Comparison of ENCODE assay signal across 23 cellular contexts in the genomic region with DNA sequence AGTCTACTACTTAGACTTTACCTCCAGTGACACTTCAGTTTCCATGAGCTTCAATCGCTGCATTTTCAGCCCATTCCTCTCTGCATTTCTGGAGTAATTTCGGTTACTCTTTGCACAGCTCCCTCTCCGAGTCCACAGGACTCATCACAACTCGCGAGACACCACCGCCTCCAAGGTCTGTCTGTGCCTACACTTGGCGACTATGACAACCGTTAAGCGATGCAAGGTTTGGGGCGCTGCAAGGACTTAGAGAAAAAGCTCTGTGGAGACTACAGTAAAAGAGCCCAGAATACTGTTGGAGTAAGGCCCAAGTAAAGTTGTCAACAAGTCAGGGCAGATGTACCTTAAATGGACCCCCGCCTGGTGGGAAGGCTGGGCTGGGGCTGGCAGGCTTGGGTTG.
DNase-seq lines count a peak whose midpoint lies in the region; ATAC-seq, FAIRE-seq and TF ChIP-seq lines count a peak whose summit lies in the region.
"Had no signal": no experiment of that assay in that cellular context is flagged by ENCODE, and none has a peak within 500 bp of the region (broad histone marks: within the 10 kb centered on the region; RNA-seq: fewer than 3 reads in every experiment).

No MANE protein-coding gene starts in this region.

- H3K27me3 ChIP-seq in right atrium auricular region (no peaks in the 10 kb centered on the region), right cardiac atrium (ENCODE audit: control insufficient read depth, insufficient read depth) (no peaks in the 10 kb centered on the region), H1 (replicated peaks in 1 of 4; ENCODE audit: control insufficient read depth in 3 of 4, extremely low read depth in 1 of 4, insufficient read depth in 3 of 4, low read length in 3 of 4) (no peaks in the 10 kb centered on the region), neural progenitor cell (no peaks in the 10 kb centered on the region)
- H3K27me3 ChIP-seq: BLaER1 treated with 17β-estradiol and CSF1 and Interleukin-3, amounts not matched to agents 10 nM and 100 nM had no signal

- no peaks in the 10 kb centered on the region for H3K79me2 ChIP-seq in H1 (ENCODE audit: control insufficient read depth in 1 of 2, insufficient read depth in 2 of 2, low read length in 2 of 2)
- no peaks in the 10 kb centered on the region for H3K79me2 ChIP-seq in neural progenitor cell (ENCODE audit: low read depth)

- no peak overlapping the region for H3K56ac ChIP-seq in H1 (replicated peaks; ENCODE audit: insufficient read length, low read depth, low read length)

- CTCF ChIA-PET in H1 (lab: Charles Lee; ENCODE audit: partially characterized antibody) = interaction anchor here (0.6 to 1.8 kb wide), 5 partner anchors 8 to 24 kb away, joined by 3 to 6 read pairs (median 4); no protein-coding TSS in a partner anchor

- H2AFZ ChIP-seq in H1 (ENCODE audit: low read length) (no peak overlapping the region), neural progenitor cell (replicated peaks) (no peak overlapping the region)

- H4K5ac ChIP-seq in H1 (ENCODE audit: insufficient read length, low read depth, low read length) = no peak overlapping the region

- TF ChIP-seq CTCF in right atrium auricular region (IDR thresholded peaks at IDR 0.05) (no peak), H1 (IDR thresholded peaks at IDR 0.05; ENCODE audit: control extremely low read depth in 1 of 3, insufficient read depth in 1 of 3, low read depth in 1 of 3, low read length in 3 of 3) (no peak), neural progenitor cell (IDR thresholded peaks at IDR 0.05) (no peak)

- WGBS in right cardiac atrium = 97% methylated on average over 11 of the region's 11 CpGs
- 94% methylated on average over 11 of the region's 11 CpGs; no CpG with 5 or more reads in 1 of the 2 experiments for WGBS in H1 (ENCODE audit: extremely low coverage in 1 of 2, insufficient coverage in 1 of 2, insufficient read length in 1 of 2, insufficient replicate concordance in 2 of 2, low coverage in 1 of 2, low lambda C conversion rate in 2 of 2, missing lambda C conversion rate in 1 of 2), 2 experiments

- no peak overlapping the region for H3K14ac ChIP-seq in H1 (ENCODE audit: insufficient read length)

- no peaks in the 10 kb centered on the region for H3K36me3 ChIP-seq in right atrium auricular region
- H3K36me3 ChIP-seq in H1 (ENCODE audit: control insufficient read depth in 2 of 4, insufficient read depth in 4 of 4, low read length in 3 of 4) = no peaks in the 10 kb centered on the region
- no peaks in the 10 kb centered on the region for H3K36me3 ChIP-seq in neural progenitor cell
- H3K36me3 ChIP-seq: BLaER1 treated with 17β-estradiol and CSF1 and Interleukin-3, amounts not matched to agents 10 nM and 100 nM had no signal

- no peak for TF ChIP-seq POLR2A in H1 (IDR thresholded peaks at IDR 0.05; ENCODE audit: control extremely low read depth in 1 of 2, low read depth in 2 of 2, low read length in 2 of 2)

- TF ChIP-seq EP300 in H1 (IDR thresholded peaks at IDR 0.05; ENCODE audit: borderline replicate concordance in 1 of 2, low read depth in 2 of 2, low read length in 2 of 2) = no peak

- H3K23me2 ChIP-seq in H1 (ENCODE audit: low read depth, low read length) = no peaks in the 10 kb centered on the region

- 0 out of 2 replicates have a peak overlapping the region, but pooled peaks have one; percentile 14 for H4K8ac ChIP-seq in H1 (ENCODE audit: extremely low read depth, insufficient read depth, low read length)

- no peaks in the 10 kb centered on the region for H3K36me3 Mint-ChIP-seq in neural progenitor cell
- H3K36me3 Mint-ChIP-seq: CD8-positive, alpha-beta T cell had no signal

- no peak overlapping the region for H3K4ac ChIP-seq in H1 (replicated peaks; ENCODE audit: insufficient read length, low read depth, low read length)

- no peaks in the 10 kb centered on the region for H4K20me1 ChIP-seq in H1 (replicated peaks in 1 of 2; ENCODE audit: control insufficient read depth in 1 of 2, insufficient read depth in 2 of 2, low read length in 2 of 2)
- H4K20me1 ChIP-seq in neural progenitor cell (ENCODE audit: low read depth) = no peaks in the 10 kb centered on the region

- H3K18ac ChIP-seq in H1 (ENCODE audit: extremely low read depth, low read length) = no peak overlapping the region

- H2AK5ac ChIP-seq in H1 (ENCODE audit: low read depth, low read length) = no peak overlapping the region

- intact Hi-C loops in right cardiac atrium (cut with DNase I) = no loop called here

- ATAC-seq in right cardiac atrium (no peak), HG02840 (IDR thresholded peaks at IDR 0.05; ENCODE audit: low FRiP score, unreplicated experiment) (no peak)
- ATAC-seq: A549; CD8-positive, alpha-beta T cell had no signal

- peaks cover 8% of the 10 kb centered on the region for H3K27me3 Mint-ChIP-seq in neural progenitor cell (ENCODE audit: insufficient read depth, low read depth)
- H3K27me3 Mint-ChIP-seq: CD4-positive, alpha-beta T cell had no signal

- H2BK20ac ChIP-seq in H1 (ENCODE audit: low read length) = no peak overlapping the region

- DNase-seq in right atrium auricular region (ENCODE audit: low spot score) (peak; percentile 49), right cardiac atrium (no peak), H1 (ENCODE audit: low read depth in 1 of 2, low spot score in 2 of 2) (no peak), neural progenitor cell (ENCODE audit: low spot score) (no peak), T1000 (lab: John Stamatoyannopoulos, UW) (no peak), cortex of kidney (lab: John Stamatoyannopoulos, UW) (no peak)
- DNase-seq: AML-193; Caco-2; Calu3; CD4-positive, alpha-beta T cell; CD8-positive, alpha-beta T cell; DMS79 treated with DMSO at 0.1 percent for 48 hours; GF-D8 had no signal

- H3K4me2 ChIP-seq in H1 (ENCODE audit: insufficient read depth in 1 of 2, low read depth in 2 of 2, low read length in 2 of 2) = no peak overlapping the region
- no peak overlapping the region for H3K4me2 ChIP-seq in neural progenitor cell
- H3K4me2 ChIP-seq: A549; BLaER1 treated with 17β-estradiol and CSF1 and Interleukin-3, amounts not matched to agents 10 nM and 100 nM had no signal

- FAIRE-seq in H1 (lab: Jason Lieb, UNC) = no peak
- FAIRE-seq: A549, D721Med, G401.6, GM12892, GM18507 had no signal

- no peak overlapping the region for H2BK12ac ChIP-seq in H1 (ENCODE audit: low read depth, low read length)

- no peak overlapping the region for H2BK5ac ChIP-seq in H1 (ENCODE audit: low read depth, low read length)

- H2BK15ac ChIP-seq in H1 (ENCODE audit: low read length) = no peak overlapping the region

- H3K4me3 ChIP-seq in right atrium auricular region = no peak overlapping the region
- H3K4me3 ChIP-seq in right cardiac atrium (ENCODE audit: low read length) = no peak overlapping the region
- H3K4me3 ChIP-seq in H1 (ENCODE audit: extremely low read depth in 1 of 4, insufficient read depth in 2 of 4, low read depth in 3 of 4, low read length in 4 of 4) = no peak overlapping the region
- H3K4me3 ChIP-seq in neural progenitor cell = no peak overlapping the region
- H3K4me3 ChIP-seq: A549; BLaER1 treated with 17β-estradiol and CSF1 and Interleukin-3, amounts not matched to agents 10 nM and 100 nM had no signal

- no peaks in the 10 kb centered on the region for H3F3A ChIP-seq in neural progenitor cell (ENCODE audit: low read depth)

- H2BK120ac ChIP-seq in H1 (replicated peaks; ENCODE audit: low read depth, low read length) = no peak overlapping the region

- no peak overlapping the region for H3K27ac ChIP-seq in right atrium auricular region
- H3K27ac ChIP-seq in right cardiac atrium (ENCODE audit: low read length) = no peak overlapping the region
- no peak overlapping the region for H3K27ac ChIP-seq in H1 (ENCODE audit: low read depth, low read length)
- no peak overlapping the region for H3K27ac ChIP-seq in neural progenitor cell
- H3K27ac ChIP-seq: 22Rv1; A549; BLaER1 treated with 17β-estradiol and CSF1 and Interleukin-3, amounts not matched to agents 10 nM and 100 nM; C4-2B had no signal

- peak overlapping the region; percentile 2 for H3K27ac Mint-ChIP-seq in neural progenitor cell
- H3K27ac Mint-ChIP-seq: B cell; CD4-positive, alpha-beta T cell; CD8-positive, alpha-beta T cell had no signal

- H3K9ac ChIP-seq in H1 (replicated peaks in 1 of 4; ENCODE audit: extremely low read depth in 1 of 4, low read depth in 3 of 4, low read length in 3 of 4) (no peak overlapping the region), neural progenitor cell (no peak overlapping the region)
- H3K9ac ChIP-seq: BLaER1 treated with 17β-estradiol and CSF1 and Interleukin-3, amounts not matched to agents 10 nM and 100 nM had no signal

- H4K91ac ChIP-seq in H1 (replicated peaks; ENCODE audit: insufficient read length, low read length) = no peak overlapping the region

- H3K9me3 ChIP-seq in right atrium auricular region (no peaks in the 10 kb centered on the region), right cardiac atrium (ENCODE audit: control insufficient read depth, low read length) (no peaks in the 10 kb centered on the region), H1 (ENCODE audit: insufficient read depth in 2 of 2, low read depth in 1 of 2, low read length in 1 of 2) (no peaks in the 10 kb centered on the region), neural progenitor cell (ENCODE audit: low read depth) (no peaks in the 10 kb centered on the region)
- H3K9me3 ChIP-seq: A549; BLaER1 treated with 17β-estradiol and CSF1 and Interleukin-3, amounts not matched to agents 10 nM and 100 nM; Caco-2 had no signal

- H3K4me1 ChIP-seq in right atrium auricular region (no peaks in the 10 kb centered on the region), right cardiac atrium (ENCODE audit: control insufficient read depth, insufficient read depth, low read length) (peaks cover 2% of the 10 kb centered on the region), H1 (replicated peaks in 1 of 4; ENCODE audit: control insufficient read depth in 3 of 4, insufficient read depth in 4 of 4, low read length in 3 of 4) (no peaks in the 10 kb centered on the region; a peak in 1 of 7 replicates), neural progenitor cell (no peaks in the 10 kb centered on the region)
- H3K4me1 ChIP-seq: A549, Caco-2 had no signal

- 0 out of 2 replicates have a peak, but pooled peaks cover 2% of the 10 kb centered on the region for H3K79me1 ChIP-seq in H1 (ENCODE audit: low read depth, low read length)

- no peaks in the 10 kb centered on the region for H3K4me1 Mint-ChIP-seq in neural progenitor cell
- H3K4me1 Mint-ChIP-seq: B cell had no signal

- H3K23ac ChIP-seq in H1 (ENCODE audit: insufficient read length) = no peak overlapping the region

- POLR2A ChIA-PET in H1 (lab: Charles Lee; ENCODE audit: partially characterized antibody) = no interaction called here

- no peaks in the 10 kb centered on the region for H3K9me3 Mint-ChIP-seq in neural progenitor cell
- H3K9me3 Mint-ChIP-seq: CD4-positive, alpha-beta T cell; CD8-positive, alpha-beta T cell had no signal

- H3K4me3 Mint-ChIP-seq in neural progenitor cell = no peak overlapping the region
- H3K4me3 Mint-ChIP-seq: B cell; CD4-positive, alpha-beta T cell; CD8-positive, alpha-beta T cell had no signal

- no peak for TF ChIP-seq RAD21 in H1 (IDR thresholded peaks at IDR 0.05 in 1 of 2, conservative IDR thresholded peaks at IDR 0.05 in 1 of 2; ENCODE audit: low read depth in 2 of 2, low read length in 2 of 2)

TF ChIP-seq in H1, 55 proteins besides CTCF, POLR2A, EP300 and RAD21 (continues in another document):
- TF ChIP-seq FOSL1 (IDR thresholded peaks at IDR 0.05; ENCODE audit: insufficient read depth, low read depth, low read length) (no peak), EGR1 (IDR thresholded peaks at IDR 0.05; ENCODE audit: borderline replicate concordance, low read depth, low read length) (no peak)
